20 cellular contexts compared by ENCODE assay signal in the genomic region with DNA sequence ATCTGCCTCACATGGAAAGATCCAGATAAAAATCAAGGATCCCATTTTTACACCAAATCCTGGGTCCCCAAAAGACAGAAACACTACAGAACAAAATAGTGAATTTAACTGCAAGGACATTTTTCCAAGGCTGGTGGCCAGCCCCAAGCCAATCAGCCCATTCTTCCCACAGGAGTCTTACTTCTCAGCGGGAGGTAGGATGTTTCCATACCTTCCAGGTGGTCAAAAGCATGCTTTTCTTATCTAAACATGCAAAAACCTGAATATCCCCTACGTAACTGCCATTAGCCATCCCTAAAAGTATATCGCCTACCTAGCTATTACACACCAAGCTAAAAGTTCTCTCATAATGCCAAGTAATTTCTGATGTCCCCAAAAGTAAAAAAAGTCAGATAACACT. TPM values are rescaled to one million over a fixed set of nuclear protein-coding genes. Genes with fewer than 3 reads are reported as not detected.
DNase-seq lines count a peak whose midpoint lies in the region; ATAC-seq and TF ChIP-seq lines count a peak whose summit lies in the region.
"Had no signal": no experiment of that assay in that cellular context is flagged by ENCODE, and none has a peak within 500 bp of the region (broad histone marks: within the 10 kb centered on the region; RNA-seq: fewer than 3 reads in every experiment).

No MANE protein-coding gene starts in this region.

- H3K36me3 Mint-ChIP-seq in activated T-cell treated with anti-CD3 and anti-CD28 coated beads, Interleukin-2, amount 50 U/mL, for 72 hours (ENCODE audit: insufficient read depth in 2 of 2) = peaks cover 7 to 10% of the 10 kb centered on the region in 2 donors
- H3K36me3 Mint-ChIP-seq in activated T-helper 2 cell treated with anti-CD3 and anti-CD28 coated beads, Interferon-gamma antibody, Interleukin-2, Interleukin-4, amounts not matched to agents 10 μg/mL and 5 μg/mL and 100 μg/mL, durations not matched to agents 14 hours and 24 hours and 36 hours (ENCODE audit: low read depth) = peaks cover 65% of the 10 kb centered on the region
- peaks cover 16% of the 10 kb centered on the region for H3K36me3 Mint-ChIP-seq in neural progenitor cell
- H3K36me3 Mint-ChIP-seq in naive thymus-derived CD8-positive, alpha-beta T cell = peaks cover 0 to 20% (median 0%) of the 10 kb centered on the region in 3 donors

- H3K9me3 ChIP-seq in HEK293 (ENCODE audit: control insufficient read depth, insufficient read depth, low read depth, low read length) (no peaks in the 10 kb centered on the region), neural progenitor cell (ENCODE audit: low read depth) (no peaks in the 10 kb centered on the region)

- no peak for DNase-seq in activated T-cell treated with anti-CD3 and anti-CD28 coated beads, Interleukin-2, amount 50 U/mL, for 72 hours
- DNase-seq in activated T-cell treated with anti-CD3 and anti-CD28 coated beads for 4 hours (no peak), neural progenitor cell (ENCODE audit: low spot score) (no peak), HUDEP-2 (lab: John Stamatoyannopoulos, UW; ENCODE audit: unreplicated experiment in 76 of 76) (no peak), nucleus accumbens (lab: John Stamatoyannopoulos, UW) (no peak)
- no peak for DNase-seq in activated T-helper 2 cell treated with anti-CD3 and anti-CD28 coated beads, Interferon-gamma antibody, Interleukin-2, Interleukin-4, amounts not matched to agents 10 μg/mL and 5 μg/mL and 100 μg/mL, durations not matched to agents 14 hours and 24 hours and 36 hours (ENCODE audit: low spot score)
- DNase-seq in naive thymus-derived CD8-positive, alpha-beta T cell = no peak
- DNase-seq: GDM1, Karpas-422, MV-4-11, NCI-H1105 treated with DMSO at 0.1 percent for 48 hours, NCI-H2029 treated with DMSO at 0.1 percent for 48 hours, NCI-H226, NCI-H510A treated with DMSO at 0.1 percent for 48 hours, NCI-H748 treated with DMSO at 0.1 percent for 48 hours, PC-9, RPMI8226, SHP77 had no signal

- H3K9me3 Mint-ChIP-seq in activated T-cell treated with anti-CD3 and anti-CD28 coated beads, Interleukin-2, amount 50 U/mL, for 72 hours = peaks cover 0 to 2% of the 10 kb centered on the region in 2 donors
- no peaks in the 10 kb centered on the region for H3K9me3 Mint-ChIP-seq in activated T-helper 2 cell treated with anti-CD3 and anti-CD28 coated beads, Interferon-gamma antibody, Interleukin-2, Interleukin-4, amounts not matched to agents 10 μg/mL and 5 μg/mL and 100 μg/mL, durations not matched to agents 14 hours and 24 hours and 36 hours
- H3K9me3 Mint-ChIP-seq in neural progenitor cell = peaks cover 8% of the 10 kb centered on the region
- peaks cover 0 to 5% (median 0%) of the 10 kb centered on the region in 9 donors for H3K9me3 Mint-ChIP-seq in naive thymus-derived CD8-positive, alpha-beta T cell

- H3K36me3 ChIP-seq in HEK293 (ENCODE audit: control insufficient read depth in 2 of 2, insufficient read depth in 1 of 2, low read length in 2 of 2) (no peaks in the 10 kb centered on the region), neural progenitor cell (no peaks in the 10 kb centered on the region)

- peaks cover 79% of the 10 kb centered on the region for H3K4me1 Mint-ChIP-seq in activated T-cell treated with anti-CD3 and anti-CD28 coated beads, Interleukin-2, amount 50 U/mL, for 72 hours (ENCODE audit: low read depth)
- peaks cover 62% of the 10 kb centered on the region for H3K4me1 Mint-ChIP-seq in activated T-helper 2 cell treated with anti-CD3 and anti-CD28 coated beads, Interferon-gamma antibody, Interleukin-2, Interleukin-4, amounts not matched to agents 10 μg/mL and 5 μg/mL and 100 μg/mL, durations not matched to agents 14 hours and 24 hours and 36 hours (ENCODE audit: low read depth)
- H3K4me1 Mint-ChIP-seq in neural progenitor cell = no peaks in the 10 kb centered on the region
- peaks cover 38 to 77% (median 74%) of the 10 kb centered on the region in 4 donors for H3K4me1 Mint-ChIP-seq in naive thymus-derived CD8-positive, alpha-beta T cell

- peaks cover 94% of the 10 kb centered on the region for H3K79me2 ChIP-seq in neural progenitor cell (ENCODE audit: low read depth)

- H3K27ac ChIP-seq in HEK293 (ENCODE audit: extremely low read depth, low read depth, low read length) = no peak overlapping the region
- peak overlapping the region; percentile 72 for H3K27ac ChIP-seq in neural progenitor cell
- H3K27ac ChIP-seq: C4-2B, PC-9 had no signal

- intact Hi-C loops in activated T-helper 2 cell treated with anti-CD3 and anti-CD28 coated beads, Interferon-gamma antibody, Interleukin-2, Interleukin-4, amounts not matched to agents 10 μg/mL and 5 μg/mL and 100 μg/mL, durations not matched to agents 14 hours and 24 hours and 36 hours (cut with micrococcal nuclease) = no loop called here

- POLR2A ChIA-PET in HEK293 (lab: Yijun Ruan, JAX) = no interaction called here
- POLR2A ChIA-PET in naive thymus-derived CD8-positive, alpha-beta T cell (lab: Charles Lee) = no interaction called here

- H2AFZ ChIP-seq in neural progenitor cell (replicated peaks) = no peak overlapping the region
- H2AFZ ChIP-seq: PC-9 had no signal

- TF ChIP-seq CTCF in HEK293 (tag by site-specific recombination; IDR thresholded peaks at IDR 0.05) = no peak
- TF ChIP-seq CTCF in neural progenitor cell (IDR thresholded peaks at IDR 0.05) = no peak

- H4K20me1 ChIP-seq in neural progenitor cell (ENCODE audit: low read depth) = no peaks in the 10 kb centered on the region

- H3K4me1 ChIP-seq in HEK293 (ENCODE audit: control insufficient read depth, insufficient read depth, low read length) = peaks cover 19% of the 10 kb centered on the region
- H3K4me1 ChIP-seq in neural progenitor cell = peaks cover 17% of the 10 kb centered on the region

- no peaks in the 10 kb centered on the region for H3K27me3 Mint-ChIP-seq in activated T-cell treated with anti-CD3 and anti-CD28 coated beads, Interleukin-2, amount 50 U/mL, for 72 hours (ENCODE audit: low read depth)
- no peaks in the 10 kb centered on the region for H3K27me3 Mint-ChIP-seq in activated T-helper 2 cell treated with anti-CD3 and anti-CD28 coated beads, Interferon-gamma antibody, Interleukin-2, Interleukin-4, amounts not matched to agents 10 μg/mL and 5 μg/mL and 100 μg/mL, durations not matched to agents 14 hours and 24 hours and 36 hours (ENCODE audit: low read depth)
- H3K27me3 Mint-ChIP-seq in neural progenitor cell (ENCODE audit: insufficient read depth, low read depth) = no peaks in the 10 kb centered on the region
- H3K27me3 Mint-ChIP-seq in naive thymus-derived CD8-positive, alpha-beta T cell = no peaks in the 10 kb centered on the region

- H3K4me3 ChIP-seq in HEK293 (ENCODE audit: low read depth, low read length) (no peak overlapping the region), neural progenitor cell (no peak overlapping the region)
- H3K4me3 ChIP-seq: PC-9 had no signal

- H3K4me3 Mint-ChIP-seq in activated T-cell treated with anti-CD3 and anti-CD28 coated beads, Interleukin-2, amount 50 U/mL, for 72 hours = peak overlapping the region; percentile 52 to 56
- no peak overlapping the region for H3K4me3 Mint-ChIP-seq in activated T-helper 2 cell treated with anti-CD3 and anti-CD28 coated beads, Interferon-gamma antibody, Interleukin-2, Interleukin-4, amounts not matched to agents 10 μg/mL and 5 μg/mL and 100 μg/mL, durations not matched to agents 14 hours and 24 hours and 36 hours (ENCODE audit: low read depth)
- no peak overlapping the region for H3K4me3 Mint-ChIP-seq in neural progenitor cell
- H3K4me3 Mint-ChIP-seq in naive thymus-derived CD8-positive, alpha-beta T cell = no peak overlapping the region

- H3K27ac Mint-ChIP-seq in activated T-cell treated with anti-CD3 and anti-CD28 coated beads, Interleukin-2, amount 50 U/mL, for 72 hours = peak overlapping the region; percentile 89
- H3K27ac Mint-ChIP-seq in activated T-helper 2 cell treated with anti-CD3 and anti-CD28 coated beads, Interferon-gamma antibody, Interleukin-2, Interleukin-4, amounts not matched to agents 10 μg/mL and 5 μg/mL and 100 μg/mL, durations not matched to agents 14 hours and 24 hours and 36 hours = peak overlapping the region; percentile 82
- no peak overlapping the region for H3K27ac Mint-ChIP-seq in neural progenitor cell
- peak overlapping the region in 2 of 10 donors; percentile 28 to 33 for H3K27ac Mint-ChIP-seq in naive thymus-derived CD8-positive, alpha-beta T cell

- no peaks in the 10 kb centered on the region for H3K27me3 ChIP-seq in neural progenitor cell

- peaks cover 14% of the 10 kb centered on the region for H3F3A ChIP-seq in neural progenitor cell (ENCODE audit: low read depth)

- no peak overlapping the region for H3K9ac ChIP-seq in neural progenitor cell

- ATAC-seq in activated T-cell treated with anti-CD3 and anti-CD28 coated beads, Interleukin-2, amount 50 U/mL, for 72 hours (replicated peaks in 1 of 2) = no peak
- no peak for ATAC-seq in naive thymus-derived CD8-positive, alpha-beta T cell

- CTCF ChIA-PET in HEK293 (lab: Yijun Ruan, JAX) = no interaction called here

- no peak overlapping the region for H3K4me2 ChIP-seq in neural progenitor cell
- H3K4me2 ChIP-seq: PC-9 had no signal

TF ChIP-seq in HEK293, 187 proteins besides CTCF, POLR2A, EP300 and RAD21:
- TF ChIP-seq, protein P1, sequence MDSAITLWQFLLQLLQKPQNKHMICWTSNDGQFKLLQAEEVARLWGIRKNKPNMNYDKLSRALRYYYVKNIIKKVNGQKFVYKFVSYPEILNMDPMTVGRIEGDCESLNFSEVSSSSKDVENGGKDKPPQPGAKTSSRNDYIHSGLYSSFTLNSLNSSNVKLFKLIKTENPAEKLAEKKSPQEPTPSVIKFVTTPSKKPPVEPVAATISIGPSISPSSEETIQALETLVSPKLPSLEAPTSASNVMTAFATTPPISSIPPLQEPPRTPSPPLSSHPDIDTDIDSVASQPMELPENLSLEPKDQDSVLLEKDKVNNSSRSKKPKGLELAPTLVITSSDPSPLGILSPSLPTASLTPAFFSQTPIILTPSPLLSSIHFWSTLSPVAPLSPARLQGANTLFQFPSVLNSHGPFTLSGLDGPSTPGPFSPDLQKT (IDR thresholded peaks at IDR 0.05; ENCODE audit: borderline replicate concordance, low read depth, low read length) = no peak
- peak; percentile 40; the same call in 1 of the 2 replicates for TF ChIP-seq GLIS1 (tag by site-specific recombination; IDR thresholded peaks at IDR 0.05)

RNA-seq across cellular contexts. Expression of a gene that starts 20.6 kb away (rescaled TPM):
- 10 to 100 TPM; 27.2 to 31.1 TPM for total RNA-seq in activated T-cell treated with anti-CD3 and anti-CD28 coated beads, Interleukin-2, amount 50 U/mL, for 72 hours
- total RNA-seq in activated T-helper 2 cell treated with anti-CD3 and anti-CD28 coated beads, Interferon-gamma antibody, Interleukin-2, Interleukin-4, amounts not matched to agents 10 μg/mL and 5 μg/mL and 100 μg/mL, durations not matched to agents 14 hours and 24 hours and 36 hours = 31.1 and 32.7 TPM in 2 replicates
- total RNA-seq in neural progenitor cell (ENCODE audit: low replicate concordance) = 21.6 and 46.1 TPM in 2 replicates
- total RNA-seq in naive thymus-derived CD8-positive, alpha-beta T cell = 10 to 100 TPM; 34.4 to 35.9 TPM
- 10 to 100 TPM in 2 of 3 donors, 1 to 10 TPM in 1; 6.5 to 12.7 (median 12.1) TPM for polyA plus RNA-seq in naive thymus-derived CD8-positive, alpha-beta T cell

Comparison
In these comparisons a context has a peak if more than half of its experiments do, and no peak if none do; other contexts are left out.
1. H3K4me3 Mint-ChIP-seq: peak in activated T-cell treated with anti-CD3 and anti-CD28 coated beads, Interleukin-2, amount 50 U/mL, for 72 hours (2 of 2); none in activated T-helper 2 cell treated with anti-CD3 and anti-CD28 coated beads, Interferon-gamma antibody, Interleukin-2, Interleukin-4, amounts not matched to agents 10 μg/mL and 5 μg/mL and 100 μg/mL, durations not matched to agents 14 hours and 24 hours and 36 hours (single experiment), neural progenitor cell (single experiment) and naive thymus-derived CD8-positive, alpha-beta T cell (0 of 10).